ENCODE assay signal across 20 cellular contexts in the genomic region with DNA sequence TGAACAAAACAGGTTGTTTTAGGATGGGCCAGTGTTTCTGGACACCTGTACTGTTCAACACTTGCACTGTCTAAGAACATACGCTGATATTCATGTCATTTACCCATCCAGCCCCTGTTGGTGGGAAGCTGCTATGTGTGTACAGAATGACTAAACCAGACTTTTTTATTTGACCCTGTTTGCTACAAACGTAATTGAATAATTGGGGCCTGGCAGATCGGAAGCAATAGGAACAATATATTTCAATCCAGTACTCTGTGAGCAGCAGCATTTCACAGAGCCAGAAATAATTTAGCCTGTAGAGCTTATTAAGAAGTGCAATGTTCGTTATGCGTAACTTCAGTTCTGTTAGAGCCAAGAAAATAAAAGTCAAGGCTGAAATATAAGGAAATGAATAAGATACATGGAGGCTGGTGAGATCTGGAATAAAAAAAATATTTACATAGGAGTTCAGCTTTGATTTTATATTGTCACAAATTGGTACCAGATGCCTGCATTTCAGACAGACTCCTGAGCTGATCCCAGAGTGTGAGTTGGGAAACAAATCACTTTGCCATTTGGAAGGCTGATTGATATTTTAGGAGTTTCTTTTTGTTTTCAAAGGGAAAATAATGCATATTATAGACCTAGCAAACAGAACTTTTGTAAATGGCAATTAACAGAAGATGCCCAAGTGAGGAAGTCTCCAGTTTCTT. TPM values are rescaled to one million over a fixed set of nuclear protein-coding genes. Genes with fewer than 3 reads are reported as not detected.
DNase-seq lines count a peak whose midpoint lies in the region; ATAC-seq and TF ChIP-seq lines count a peak whose summit lies in the region.
"Had no signal": no experiment of that assay in that cellular context is flagged by ENCODE, and none has a peak within 500 bp of the region (broad histone marks: within the 10 kb centered on the region; RNA-seq: fewer than 3 reads in every experiment).

No MANE protein-coding gene starts in this region.

- no peak overlapping the region for H3K4me3 ChIP-seq in AG10803 (ENCODE audit: low read length)
- H3K4me3 ChIP-seq in mammary epithelial cell (replicated peaks in 1 of 3; ENCODE audit: insufficient read depth in 1 of 3, low read depth in 2 of 3, low read length in 3 of 3), result no peak overlapping the region
- H3K4me3 ChIP-seq in osteoblast (ENCODE audit: insufficient read depth, low read length), result no peak overlapping the region
- H3K4me3 ChIP-seq in H7 (ENCODE audit: insufficient read depth, low read depth, low read length), result no peak overlapping the region
- H3K4me3 ChIP-seq: cardiac muscle cell, lower lobe of right lung, ovary had no signal

- dilution Hi-C loops in mammary epithelial cell (cut with HindIII; ENCODE audit: low sequenced_read_pairs), result no loop called here

- no peak for ATAC-seq in HG03342 (IDR thresholded peaks at IDR 0.05; ENCODE audit: unreplicated experiment)
- ATAC-seq in GM19455 (IDR thresholded peaks at IDR 0.05; ENCODE audit: unreplicated experiment), result no peak
- ATAC-seq in GM21381 (IDR thresholded peaks at IDR 0.05; ENCODE audit: unreplicated experiment), result no peak
- ATAC-seq: activated naive CD8-positive, alpha-beta T cell treated with anti-CD3 and anti-CD28 coated beads, Interleukin-2, amount 50 U/mL, for 24 hours; lower lobe of right lung; sciatic nerve had no signal

- H3K36me3 ChIP-seq in mammary epithelial cell (ENCODE audit: insufficient read depth, low read length), result no peaks in the 10 kb centered on the region
- no peaks in the 10 kb centered on the region for H3K36me3 ChIP-seq in osteoblast (ENCODE audit: insufficient read depth, low read length)
- no peaks in the 10 kb centered on the region for H3K36me3 ChIP-seq in H7 (replicated peaks; ENCODE audit: control insufficient read depth, insufficient read depth, low read length)
- H3K36me3 ChIP-seq: cardiac muscle cell, lower lobe of right lung, ovary had no signal

- no peak overlapping the region for H3K9ac ChIP-seq in mammary epithelial cell (ENCODE audit: insufficient read depth, low read length)

- intact Hi-C loops in mammary epithelial cell (cut with micrococcal nuclease), result no loop called here

- CTCF ChIA-PET in mammary epithelial cell (lab: Charles Lee; ENCODE audit: low non-redundant PET), result no interaction called here

- H4K20me1 ChIP-seq in mammary epithelial cell (ENCODE audit: insufficient read depth, low read length) (no peaks in the 10 kb centered on the region), osteoblast (ENCODE audit: insufficient read depth, low read length) (peaks cover 15% of the 10 kb centered on the region)

- H3K27ac ChIP-seq in mammary epithelial cell (ENCODE audit: insufficient read depth, low read depth, low read length) (no peak overlapping the region), osteoblast (ENCODE audit: low read depth, low read length) (no peak overlapping the region)
- H3K27ac ChIP-seq: cardiac muscle cell, lower lobe of right lung, ovary had no signal

- H3K4me2 ChIP-seq in mammary epithelial cell (ENCODE audit: insufficient read depth, low read depth, low read length) (peak overlapping the region; percentile 76), osteoblast (ENCODE audit: insufficient read depth, low read length) (peak overlapping the region; percentile 41)

- no peaks in the 10 kb centered on the region for H3K9me3 ChIP-seq in mammary epithelial cell (replicated peaks; ENCODE audit: insufficient read depth, low read length)
- H3K9me3 ChIP-seq in osteoblast (ENCODE audit: low read depth, low read length), result no peaks in the 10 kb centered on the region
- H3K9me3 ChIP-seq: lower lobe of right lung, ovary had no signal

- BruUV-seq in mammary epithelial cell (replicated peaks; lab: Mats Ljungman, UMichigan), result no TSS peak

- WGBS in mammary epithelial cell (ENCODE audit: low coverage, missing lambda C conversion rate), result 89% methylated on average over 5 of the region's 5 CpGs

- TF ChIP-seq CTCF in AG10803 (conservative IDR thresholded peaks at IDR 0.05; ENCODE audit: low read length) (peak; percentile 26), mammary epithelial cell (conservative IDR thresholded peaks at IDR 0.05 in 1 of 2, IDR thresholded peaks at IDR 0.05 in 1 of 2; ENCODE audit: extremely low read depth in 1 of 2, insufficient read depth in 1 of 2, low read depth in 1 of 2, low read length in 2 of 2) (no peak), osteoblast (IDR thresholded peaks at IDR 0.05; ENCODE audit: extremely low read depth, low read depth, low read length) (no peak)

- H3K4me1 ChIP-seq in mammary epithelial cell (ENCODE audit: insufficient read depth, low read length) (peaks cover 8% of the 10 kb centered on the region), osteoblast (ENCODE audit: insufficient read depth, low read length) (peaks cover 12% of the 10 kb centered on the region)

- H3K27me3 ChIP-seq in mammary epithelial cell (ENCODE audit: insufficient read depth, low read length) (no peaks in the 10 kb centered on the region), osteoblast (ENCODE audit: insufficient read depth, low read length) (no peaks in the 10 kb centered on the region), H7 (ENCODE audit: control insufficient read depth, insufficient read depth, low read length) (no peaks in the 10 kb centered on the region)
- H3K27me3 ChIP-seq: cardiac muscle cell, ovary had no signal

- H3K79me2 ChIP-seq in mammary epithelial cell (ENCODE audit: insufficient read depth, low read length) (no peaks in the 10 kb centered on the region), osteoblast (ENCODE audit: insufficient read depth, low read length) (peaks cover 62% of the 10 kb centered on the region)

- in situ Hi-C loops in mammary epithelial cell (cut with MboI; ENCODE audit: low sequenced_read_pairs in 2 of 2), result no loop called here

- H2AFZ ChIP-seq in mammary epithelial cell (ENCODE audit: low read depth, low read length) (peak overlapping the region; percentile 94), osteoblast (ENCODE audit: low read length) (peak overlapping the region; percentile 28)

- DNase-seq in AG10803 (ENCODE audit: low read depth) (no peak), NCI-H69 (lab: John Stamatoyannopoulos, UW) (peak; percentile 82), mammary epithelial cell (no peak), osteoblast (ENCODE audit: insufficient read length, low spot score, missing footprints) (no peak), H7 (no peak)
- DNase-seq: activated CD8-positive, alpha-beta memory T cell treated with anti-CD3 and anti-CD28 coated beads, Interleukin-2, amount 50 U/mL, for 4 hours; activated naive CD8-positive, alpha-beta T cell treated with anti-CD3 and anti-CD28 coated beads, Interleukin-2, amount 50 U/mL, for 24 hours; CD8-positive, alpha-beta memory T cell; dermis blood vessel endothelial cell; lower lobe of right lung; MM.1S; NCI-H1436 treated with DMSO at 0.1 percent for 48 hours; NCI-H2171 treated with DMSO at 0.1 percent for 48 hours; ovary; Right ventricle myocardium superior had no signal

RNA-seq across cellular contexts. Expression of a gene that starts 19.7 kb away (rescaled TPM):
- total RNA-seq in mammary epithelial cell (1 to 10 TPM; 2.7 to 2.8 TPM), osteoblast (13.0 and 16.8 TPM in 2 replicates)
- polyA plus RNA-seq in mammary epithelial cell, result 1.9 TPM
- 6.5 TPM for polyA minus RNA-seq in mammary epithelial cell
- 9.6 and 22.5 TPM in 2 replicates for total RNA-seq in H7 (2014; rRNA removed; shearing (Covaris generic))
